ENCODE assay signal across 20 cellular contexts in the genomic region with DNA sequence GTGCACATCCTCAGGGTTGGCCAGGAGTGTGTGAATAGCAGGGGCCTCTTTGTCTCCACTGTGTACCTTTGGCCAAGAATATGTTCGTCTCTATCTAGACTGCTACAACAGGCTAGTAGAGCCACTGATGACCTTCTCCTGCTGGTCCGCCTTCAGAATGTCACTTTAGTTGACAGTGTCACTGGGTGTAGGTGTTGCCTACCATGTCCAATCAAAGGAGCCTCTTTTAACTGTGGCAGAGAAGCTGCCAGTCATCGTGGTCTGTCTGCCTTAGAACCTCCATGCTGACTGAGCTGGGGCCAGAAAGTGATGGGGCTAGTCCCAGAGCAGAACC.
DNase-seq lines count a peak whose midpoint lies in the region; TF ChIP-seq lines count a peak whose summit lies in the region.
"Had no signal": no experiment of that assay in that cellular context is flagged by ENCODE, and none has a peak within 500 bp of the region (broad histone marks: within the 10 kb centered on the region; RNA-seq: fewer than 3 reads in every experiment).

No MANE protein-coding gene starts in this region.

- no peaks in the 10 kb centered on the region for H3K9me3 ChIP-seq in neutrophil
- H3K9me3 ChIP-seq: Caco-2, left lung, upper lobe of right lung had no signal

- peak overlapping the region; percentile 86 for H3K27ac ChIP-seq in neutrophil
- no peak overlapping the region for H3K27ac ChIP-seq in caudate nucleus (ENCODE audit: low read depth, low read length)
- H3K27ac ChIP-seq: HL-60, upper lobe of right lung had no signal

- TF ChIP-seq CTCF in NB4 (IDR thresholded peaks at IDR 0.05; ENCODE audit: low read depth, low read length) (no peak), neutrophil (IDR thresholded peaks at IDR 0.05) (no peak)

- peaks cover 66% of the 10 kb centered on the region for H3K4me1 Mint-ChIP-seq in activated T-cell treated with anti-CD3 and anti-CD28 coated beads, Interleukin-2, amount 50 U/mL, for 24 hours (ENCODE audit: low read depth)
- peaks cover 53% of the 10 kb centered on the region for H3K4me1 Mint-ChIP-seq in activated naive CD8-positive, alpha-beta T cell (ENCODE audit: low read depth)

- in situ Hi-C loops in KBM-7 (cut with MboI; ENCODE audit: low pct_unique_long_range_greater_than_20kb, low sequenced_read_pairs): no loop called here

- H3K36me3 ChIP-seq in neutrophil: no peaks in the 10 kb centered on the region

- TF ChIP-seq POLR2A in NB4 (IDR thresholded peaks at IDR 0.05; ENCODE audit: extremely low read depth, insufficient read length): no peak

- H3K27me3 ChIP-seq in neutrophil: no peaks in the 10 kb centered on the region
- H3K27me3 ChIP-seq: left lung, upper lobe of right lung had no signal

- no peak for DNase-seq in activated T-cell treated with anti-CD3 and anti-CD28 coated beads, Interleukin-2, amount 50 U/mL, for 24 hours
- DNase-seq in activated T-cell treated with anti-CD3 and anti-CD28 coated beads, Interleukin-2, amount 50 U/mL, for 1 hour: no peak
- DNase-seq in NB4 (ENCODE audit: low read depth): peak; percentile 12
- no peak for DNase-seq in caudate nucleus (lab: John Stamatoyannopoulos, UW)
- no peak for DNase-seq in KBM-7
- no peak for DNase-seq in SIG-M5 (lab: John Stamatoyannopoulos, UW)
- DNase-seq: Caco-2; central memory CD4-positive, alpha-beta T cell; Kasumi-1; left lung; naive B cell; NCI-H2029 treated with DMSO at 0.1 percent for 48 hours; NCI-H524 treated with DMSO at 0.1 percent for 48 hours; PC-3; retina; upper lobe of right lung had no signal

- H3K27me3 Mint-ChIP-seq in activated T-cell treated with anti-CD3 and anti-CD28 coated beads, Interleukin-2, amount 50 U/mL, for 24 hours: no peaks in the 10 kb centered on the region
- no peaks in the 10 kb centered on the region for H3K27me3 Mint-ChIP-seq in activated naive CD8-positive, alpha-beta T cell
- H3K27me3 Mint-ChIP-seq: activated naive CD4-positive, alpha-beta T cell treated with anti-CD3 and anti-CD28 coated beads, Interleukin-2, amount 50 U/mL, for 24 hours; naive B cell had no signal

- H3K4me1 ChIP-seq in neutrophil (ENCODE audit: control insufficient read depth in 1 of 2, insufficient read depth in 1 of 2, low read depth in 1 of 2, low read length in 1 of 2): peaks cover 69 to 81% of the 10 kb centered on the region in 2 experiments
- H3K4me1 ChIP-seq: Caco-2 had no signal

- peak overlapping the region; percentile 77 for H3K27ac Mint-ChIP-seq in activated T-cell treated with anti-CD3 and anti-CD28 coated beads, Interleukin-2, amount 50 U/mL, for 24 hours
- H3K27ac Mint-ChIP-seq in activated naive CD8-positive, alpha-beta T cell: peak overlapping the region; percentile 37
- H3K27ac Mint-ChIP-seq: activated naive CD4-positive, alpha-beta T cell treated with anti-CD3 and anti-CD28 coated beads, Interleukin-2, amount 50 U/mL, for 24 hours had no signal

- no peak overlapping the region for H3K4me3 ChIP-seq in NB4 (ENCODE audit: low read depth, low read length)
- H3K4me3 ChIP-seq in neutrophil (ENCODE audit: low read depth in 1 of 2, low read length in 1 of 2): peak overlapping the region in 1 of 2 experiments; percentile 15
- H3K4me3 ChIP-seq: left lung, upper lobe of right lung had no signal

- H3K9me3 Mint-ChIP-seq in activated T-cell treated with anti-CD3 and anti-CD28 coated beads, Interleukin-2, amount 50 U/mL, for 24 hours: no peaks in the 10 kb centered on the region
- H3K9me3 Mint-ChIP-seq in activated naive CD8-positive, alpha-beta T cell (ENCODE audit: low read depth): no peaks in the 10 kb centered on the region
- H3K9me3 Mint-ChIP-seq: activated naive CD4-positive, alpha-beta T cell treated with anti-CD3 and anti-CD28 coated beads, Interleukin-2, amount 50 U/mL, for 24 hours; naive B cell had no signal

- peaks cover 73% of the 10 kb centered on the region for H3K36me3 Mint-ChIP-seq in activated T-cell treated with anti-CD3 and anti-CD28 coated beads, Interleukin-2, amount 50 U/mL, for 24 hours (ENCODE audit: low read depth)
- peaks cover 27% of the 10 kb centered on the region for H3K36me3 Mint-ChIP-seq in activated naive CD8-positive, alpha-beta T cell

- no peak overlapping the region for H3K4me3 Mint-ChIP-seq in activated T-cell treated with anti-CD3 and anti-CD28 coated beads, Interleukin-2, amount 50 U/mL, for 24 hours
- H3K4me3 Mint-ChIP-seq in activated naive CD8-positive, alpha-beta T cell: no peak overlapping the region
- H3K4me3 Mint-ChIP-seq: activated naive CD4-positive, alpha-beta T cell treated with anti-CD3 and anti-CD28 coated beads, Interleukin-2, amount 50 U/mL, for 24 hours; naive B cell had no signal
